Comparison of ENCODE assay signal across 14 cellular contexts in the genomic region with DNA sequence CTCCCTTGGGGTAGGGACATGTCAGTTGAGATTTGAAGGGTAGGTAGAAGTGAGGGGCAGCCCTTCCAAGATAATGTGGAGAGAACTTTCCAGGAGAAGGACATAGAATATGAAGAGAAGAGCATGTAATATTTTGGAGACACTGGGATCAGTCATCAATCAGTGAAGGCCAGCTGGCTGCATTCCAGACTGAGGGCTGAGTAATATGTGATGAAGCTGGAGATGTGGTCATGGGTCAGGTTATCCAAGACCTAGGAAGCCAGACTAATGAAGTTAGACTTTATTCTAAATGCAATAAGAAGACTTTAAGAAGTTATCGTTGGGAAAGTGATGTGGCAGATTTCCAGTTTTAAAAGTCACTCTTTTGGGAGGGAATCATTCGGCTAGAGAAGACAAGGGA.
A peak's percentile ranks its signal among the peaks of the same experiment; 100 is the strongest.
DNase-seq lines count a peak whose midpoint lies in the region; ATAC-seq, FAIRE-seq and TF ChIP-seq lines count a peak whose summit lies in the region.
"Had no signal": no experiment of that assay in that cellular context is flagged by ENCODE, and none has a peak within 500 bp of the region (broad histone marks: within the 10 kb centered on the region; RNA-seq: fewer than 3 reads in every experiment).

No MANE protein-coding gene starts in this region.

- H2AFZ ChIP-seq in astrocyte (ENCODE audit: low read depth, low read length), result no peak overlapping the region

- H3K4me1 ChIP-seq in astrocyte (ENCODE audit: insufficient read depth, low read length) (peaks cover 4% of the 10 kb centered on the region), heart left ventricle (no peaks in the 10 kb centered on the region), uterus (no peaks in the 10 kb centered on the region)
- H3K4me1 ChIP-seq: HAP-1 had no signal

- no peak overlapping the region for H3K9ac ChIP-seq in astrocyte (ENCODE audit: low read length)

- H3K27me3 ChIP-seq in astrocyte (ENCODE audit: insufficient read depth, low read length) (no peaks in the 10 kb centered on the region), heart left ventricle (no peaks in the 10 kb centered on the region), uterus (no peaks in the 10 kb centered on the region)

- H3K4me3 ChIP-seq in astrocyte (ENCODE audit: insufficient read depth, low read depth, low read length) (no peak overlapping the region), heart left ventricle (no peak overlapping the region), uterus (no peak overlapping the region)
- H3K4me3 ChIP-seq: HAP-1 had no signal

- TF ChIP-seq CTCF in astrocyte (IDR thresholded peaks at IDR 0.05; ENCODE audit: insufficient read depth, low read depth, low read length) (no peak), heart left ventricle (IDR thresholded peaks at IDR 0.05) (no peak), uterus (IDR thresholded peaks at IDR 0.05) (no peak)

- intact Hi-C loops in heart left ventricle (cut with DNase I), result loop anchor here in 1 of 10 donors (10.0 kb wide), 1 partner anchor 89 kb away; no protein-coding TSS in a partner anchor
- intact Hi-C loops in uterus (cut with DNase I; ENCODE audit: low total_unique reads), result no loop called here

- peak; percentile 65 for DNase-seq in HPDE6-E6E7 (ENCODE audit: extremely low spot score)
- peak; percentile 76 for DNase-seq in astrocyte (ENCODE audit: low read depth)
- DNase-seq in heart left ventricle, result peak in 4 of 5 donors; percentile 9 to 65 (median 47)
- peak; percentile 91 for DNase-seq in stromal cell of bone marrow (ENCODE audit: low read depth)
- no peak for DNase-seq in uterus
- no peak for DNase-seq in NCI-H510A (lab: John Stamatoyannopoulos, UW)
- DNase-seq: activated naive CD8-positive, alpha-beta T cell treated with anti-CD3 and anti-CD28 coated beads for 36 hours; COR-L47; KBM-7; T-helper 9 cell had no signal

- 71 to 84% (median 73%) methylated on average over 2 of the region's 2 CpGs for WGBS in heart left ventricle, 4 donors

- no peaks in the 10 kb centered on the region for H3K27me3 Mint-ChIP-seq in astrocyte (ENCODE audit: low read depth, unreplicated experiment)

- H3K27ac ChIP-seq in astrocyte (ENCODE audit: low read depth, low read length) (no peak overlapping the region), heart left ventricle (no peak overlapping the region), uterus (no peak overlapping the region)

- H3K36me3 ChIP-seq in astrocyte (ENCODE audit: insufficient read depth, low read length) (no peaks in the 10 kb centered on the region), heart left ventricle (peaks cover 0 to 24% (median 0%) of the 10 kb centered on the region in 9 donors), uterus (no peaks in the 10 kb centered on the region)
- H3K36me3 ChIP-seq: HAP-1 had no signal

- TF ChIP-seq POLR2A in heart left ventricle (IDR thresholded peaks at IDR 0.05) (no peak), uterus (IDR thresholded peaks at IDR 0.05) (no peak)

- peak; percentile 23 for FAIRE-seq in astrocyte (lab: Jason Lieb, UNC)

- no peaks in the 10 kb centered on the region for H3K9me3 ChIP-seq in astrocyte (ENCODE audit: insufficient read depth, low read depth, low read length)
- H3K9me3 ChIP-seq in heart left ventricle, result no peaks in the 10 kb centered on the region
- no peaks in the 10 kb centered on the region for H3K9me3 ChIP-seq in uterus
- H3K9me3 ChIP-seq: HAP-1 had no signal

- peak overlapping the region; percentile 34 for H3K4me2 ChIP-seq in astrocyte (ENCODE audit: low read length)

- peak overlapping the region; percentile 89 for H3K27ac Mint-ChIP-seq in astrocyte (ENCODE audit: unreplicated experiment)
- H3K27ac Mint-ChIP-seq: activated naive CD8-positive, alpha-beta T cell treated with anti-CD3 and anti-CD28 coated beads for 36 hours; stimulated activated effector memory CD8-positive, alpha-beta T cell treated with anti-CD3 and anti-CD28 coated beads, Interleukin-12 subunit alpha, Interleukin-12 subunit beta, amount 100 ng/mL, for 72 hours had no signal

- no peaks in the 10 kb centered on the region for H3K79me2 ChIP-seq in astrocyte (ENCODE audit: insufficient read depth, low read length)

- H3K9me3 Mint-ChIP-seq in astrocyte (ENCODE audit: unreplicated experiment), result no peaks in the 10 kb centered on the region
- H3K9me3 Mint-ChIP-seq: activated naive CD8-positive, alpha-beta T cell treated with anti-CD3 and anti-CD28 coated beads for 36 hours had no signal

- no peaks in the 10 kb centered on the region for H4K20me1 ChIP-seq in astrocyte (ENCODE audit: insufficient read depth, low read length)

- no peak overlapping the region for H3K4me3 Mint-ChIP-seq in astrocyte (ENCODE audit: unreplicated experiment)
- H3K4me3 Mint-ChIP-seq: activated naive CD8-positive, alpha-beta T cell treated with anti-CD3 and anti-CD28 coated beads for 36 hours; stimulated activated effector memory CD8-positive, alpha-beta T cell treated with anti-CD3 and anti-CD28 coated beads, Interleukin-12 subunit alpha, Interleukin-12 subunit beta, amount 100 ng/mL, for 72 hours had no signal

- H3K4me1 Mint-ChIP-seq in astrocyte (ENCODE audit: low read depth, unreplicated experiment), result peaks cover 31% of the 10 kb centered on the region
- H3K4me1 Mint-ChIP-seq: stimulated activated effector memory CD8-positive, alpha-beta T cell treated with anti-CD3 and anti-CD28 coated beads, Interleukin-12 subunit alpha, Interleukin-12 subunit beta, amount 100 ng/mL, for 72 hours had no signal

- H3K36me3 Mint-ChIP-seq in astrocyte (ENCODE audit: low read depth, unreplicated experiment), result peaks cover 2% of the 10 kb centered on the region
- H3K36me3 Mint-ChIP-seq: activated naive CD8-positive, alpha-beta T cell treated with anti-CD3 and anti-CD28 coated beads for 36 hours; stimulated activated effector memory CD8-positive, alpha-beta T cell treated with anti-CD3 and anti-CD28 coated beads, Interleukin-12 subunit alpha, Interleukin-12 subunit beta, amount 100 ng/mL, for 72 hours had no signal

- ATAC-seq in heart left ventricle (peak in 1 of 4 donors; percentile 63), GM18861 (IDR thresholded peaks at IDR 0.05; ENCODE audit: unreplicated experiment) (no peak), HG02642 (IDR thresholded peaks at IDR 0.05; ENCODE audit: poor library complexity, unreplicated experiment) (no peak)
- ATAC-seq: stimulated activated effector memory CD8-positive, alpha-beta T cell treated with anti-CD3 and anti-CD28 coated beads, Interleukin-12 subunit alpha, Interleukin-12 subunit beta, amount 100 ng/mL, for 72 hours had no signal

Comparison
In these comparisons a context has a peak if more than half of its experiments do, and no peak if none do; other contexts are left out.
1. DNase-seq: peak in HPDE6-E6E7 (single experiment), astrocyte (single experiment), heart left ventricle (4 of 5) and stromal cell of bone marrow (single experiment); none in uterus (0 of 2) and NCI-H510A (single experiment).